In the genomic region with DNA sequence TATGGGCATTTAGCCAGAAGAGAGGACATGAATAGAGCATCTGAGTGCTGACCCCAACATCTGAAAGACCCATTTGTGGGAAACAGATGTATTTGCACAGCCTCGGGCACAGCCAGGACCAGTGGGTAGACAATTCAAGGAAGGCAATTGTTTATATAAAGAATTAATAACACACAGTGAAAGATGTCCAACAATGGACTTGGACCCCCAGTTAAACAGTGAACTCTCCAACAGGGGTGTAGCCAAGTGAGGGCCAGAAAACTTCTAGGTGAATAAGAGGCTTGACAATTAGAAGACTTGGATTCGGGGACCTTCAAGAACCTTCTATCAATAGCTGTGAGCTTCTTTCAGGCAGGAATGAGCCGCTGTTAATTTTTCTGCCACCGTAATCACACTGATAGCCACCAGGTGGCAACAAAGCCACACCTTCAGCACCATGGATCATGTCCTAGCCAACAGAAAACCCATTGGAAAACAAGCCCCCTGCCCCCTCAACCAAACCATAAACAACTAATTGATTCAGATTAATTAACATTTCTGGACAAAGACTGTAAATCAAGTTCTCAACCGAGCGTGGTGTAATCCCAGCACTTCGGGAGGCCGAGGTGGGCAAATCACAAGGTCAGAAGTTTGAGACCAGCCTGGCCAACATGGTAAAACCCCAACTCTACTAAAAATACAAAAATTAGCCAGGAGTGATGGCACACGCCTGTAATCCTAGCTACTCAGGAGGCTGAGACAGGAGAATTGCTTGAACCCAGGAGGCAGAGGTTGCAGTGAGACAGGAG, we compare ENCODE assay signal across 8 cellular contexts. TPM values are rescaled to one million over a fixed set of nuclear protein-coding genes. Genes with fewer than 3 reads are reported as not detected.
DNase-seq lines count a peak whose midpoint lies in the region; FAIRE-seq and TF ChIP-seq lines count a peak whose summit lies in the region.

No MANE protein-coding gene starts in this region.

- DNase-seq in NCI-H2081 (lab: John Stamatoyannopoulos, UW): peak; percentile 12 to 31
- DNase-seq in NCI-H2081 treated with DMSO at 0.1 percent for 48 hours (lab: John Stamatoyannopoulos, UW): no peak
- peak; percentile 21 for DNase-seq in MV-4-11 (lab: John Stamatoyannopoulos, UW)
- DNase-seq in T-helper 2 cell treated with Interferon-gamma antibody and Interleukin-4, amounts not matched to agents 5 μg/mL and 100 μg/mL, for 36 hours (ENCODE audit: low spot score): peak; percentile 25
- DNase-seq in MCF 10A (ENCODE audit: unreplicated experiment): peak; percentile 56
- peak; percentile 25 to 31 for DNase-seq in stimulated activated CD4-positive, alpha-beta T cell treated with anti-CD3 and anti-CD28 coated beads, Interleukin-2, amount 100 ng/mL, for 48 hours
- no peak for DNase-seq in cortex of kidney (lab: John Stamatoyannopoulos, UW)

- peak; percentile 85 for FAIRE-seq in islet of Langerhans (lab: Jason Lieb, UNC)

- no peaks in the 10 kb centered on the region for H3K9me3 Mint-ChIP-seq in T-helper 2 cell treated with Interferon-gamma antibody and Interleukin-4, amounts not matched to agents 5 μg/mL and 100 μg/mL, for 36 hours
- no peaks in the 10 kb centered on the region for H3K9me3 Mint-ChIP-seq in MCF 10A (ENCODE audit: unreplicated experiment)

- H3K27me3 Mint-ChIP-seq in T-helper 2 cell treated with Interferon-gamma antibody and Interleukin-4, amounts not matched to agents 5 μg/mL and 100 μg/mL, for 36 hours (ENCODE audit: low read depth): peaks cover 26% of the 10 kb centered on the region
- H3K27me3 Mint-ChIP-seq in MCF 10A (ENCODE audit: insufficient read depth, unreplicated experiment): peaks cover 9% of the 10 kb centered on the region

- H3K36me3 Mint-ChIP-seq in T-helper 2 cell treated with Interferon-gamma antibody and Interleukin-4, amounts not matched to agents 5 μg/mL and 100 μg/mL, for 36 hours (ENCODE audit: low read depth): no peaks in the 10 kb centered on the region
- no peaks in the 10 kb centered on the region for H3K36me3 Mint-ChIP-seq in MCF 10A (ENCODE audit: insufficient read depth, unreplicated experiment)

- peaks cover 5% of the 10 kb centered on the region for H3K4me1 Mint-ChIP-seq in T-helper 2 cell treated with Interferon-gamma antibody and Interleukin-4, amounts not matched to agents 5 μg/mL and 100 μg/mL, for 36 hours (ENCODE audit: low read depth)
- H3K4me1 Mint-ChIP-seq in MCF 10A (ENCODE audit: insufficient read depth, unreplicated experiment): no peaks in the 10 kb centered on the region

- POLR2A ChIA-PET in MCF 10A (lab: Yijun Ruan, JAX): interaction anchor here (0.6 to 1.5 kb wide), 4 partner anchors 8 to 641 kb away, joined by 3 to 7 read pairs (median 4); no protein-coding TSS in a partner anchor

- H3K27ac Mint-ChIP-seq in T-helper 2 cell treated with Interferon-gamma antibody and Interleukin-4, amounts not matched to agents 5 μg/mL and 100 μg/mL, for 36 hours: no peak overlapping the region
- no peak overlapping the region for H3K27ac Mint-ChIP-seq in MCF 10A (ENCODE audit: low read depth, unreplicated experiment)

- CTCF ChIA-PET in MCF 10A (lab: Yijun Ruan, JAX): interaction anchor here (0.5 to 2.7 kb wide), 45 partner anchors 10 to 1024 kb away, joined by 3 to 25 read pairs (median 5); no protein-coding TSS in a partner anchor

- peak; percentile 82 for TF ChIP-seq CTCF in MCF 10A (IDR thresholded peaks at IDR 0.05; ENCODE audit: unreplicated experiment)

- intact Hi-C loops in MCF 10A (cut with micrococcal nuclease): loop anchor here (1.0 to 5.0 kb wide), 6 partner anchors 90 to 738 kb away; partner anchors contain the start of gene JPH2

- H3K4me3 Mint-ChIP-seq in T-helper 2 cell treated with Interferon-gamma antibody and Interleukin-4, amounts not matched to agents 5 μg/mL and 100 μg/mL, for 36 hours: no peak overlapping the region
- H3K4me3 Mint-ChIP-seq in MCF 10A (ENCODE audit: unreplicated experiment): no peak overlapping the region

- no TSS peak for BruUV-seq in MCF 10A (replicated peaks; lab: Mats Ljungman, UMichigan)

RNA-seq across cellular contexts. Expression of gene SRSF6, which starts 8.8 kb away (rescaled TPM):
- total RNA-seq in MCF 10A (2022): 151 and 193 TPM in 2 replicates

RNA-seq across cellular contexts. Expression of gene L3MBTL1, which starts 58.6 kb away (rescaled TPM):
- total RNA-seq in MCF 10A (2022): 10.5 and 11.4 TPM in 2 replicates

Comparison
In these comparisons a context has a peak if more than half of its experiments do, and no peak if none do; other contexts are left out.
1. DNase-seq: peak in NCI-H2081 (2 of 2), MV-4-11 (single experiment), T-helper 2 cell treated with Interferon-gamma antibody and Interleukin-4, amounts not matched to agents 5 μg/mL and 100 μg/mL, for 36 hours (single experiment), MCF 10A (single experiment) and stimulated activated CD4-positive, alpha-beta T cell treated with anti-CD3 and anti-CD28 coated beads, Interleukin-2, amount 100 ng/mL, for 48 hours (2 of 2); none in NCI-H2081 treated with DMSO at 0.1 percent for 48 hours (single experiment) and cortex of kidney (single experiment).